ENCODE assay signal across 20 cellular contexts in genomic region chr1:157775101-157775870, GRCh38. TPM values are rescaled to one million over a fixed set of nuclear protein-coding genes. Genes with fewer than 3 reads are reported as not detected.
"Had no signal": no experiment of that assay in that cellular context is flagged by ENCODE, and none has a peak within 500 bp of the region (broad histone marks: within the 10 kb centered on the region; RNA-seq: fewer than 3 reads in every experiment).

No MANE protein-coding gene starts in this region.

- H3K27ac Mint-ChIP-seq: activated CD4-positive, alpha-beta T cell treated with anti-CD3 and anti-CD28 coated beads, Interleukin-2, amount 10 ng/mL, durations not matched to agents 24 days and 14 days; activated CD8-positive, alpha-beta T cell treated with anti-CD3 and anti-CD28 coated beads, Interleukin-2, amount 10 ng/mL, durations not matched to agents 7 days and 5 days; activated naive CD4-positive, alpha-beta T cell treated with anti-CD3 and anti-CD28 coated beads, Interleukin-2, amount 10 ng/mL, durations not matched to agents 7 days and 5 days; activated naive CD8-positive, alpha-beta T cell treated with anti-CD3 and anti-CD28 coated beads, Interleukin-2, amount 50 U/mL, for 24 hours; activated T-cell treated with anti-CD3 and anti-CD28 coated beads, Interleukin-2, amount 50 U/mL, for 24 hours; brain; natural killer cell treated with Interleukin-12 subunit alpha and Interleukin-12 subunit beta and Interleukin-15 and Interleukin-18, amount 100 ng/mL, for 72 hours; stimulated activated effector memory CD8-positive, alpha-beta T cell treated with anti-CD3 and anti-CD28 coated beads, Interleukin-12 subunit alpha, Interleukin-12 subunit beta, amount 100 ng/mL, for 72 hours had no signal

- H3K4me1 Mint-ChIP-seq: activated CD4-positive, alpha-beta T cell treated with anti-CD3 and anti-CD28 coated beads, Interleukin-2, amount 10 ng/mL, durations not matched to agents 24 days and 14 days; activated naive CD4-positive, alpha-beta T cell treated with anti-CD3 and anti-CD28 coated beads, Interleukin-2, amount 10 ng/mL, durations not matched to agents 7 days and 5 days had no signal

- H3K27ac ChIP-seq: dorsolateral prefrontal cortex, neutrophil, parathyroid adenoma, right lobe of liver had no signal

- H3K9me3 ChIP-seq: neutrophil, right lobe of liver had no signal

- H3K4me3 Mint-ChIP-seq: activated CD4-positive, alpha-beta T cell treated with anti-CD3 and anti-CD28 coated beads, Interleukin-2, amount 10 ng/mL, durations not matched to agents 24 days and 14 days; activated CD8-positive, alpha-beta T cell treated with anti-CD3 and anti-CD28 coated beads, Interleukin-2, amount 10 ng/mL, durations not matched to agents 7 days and 5 days; activated naive CD4-positive, alpha-beta T cell treated with anti-CD3 and anti-CD28 coated beads, Interleukin-2, amount 10 ng/mL, durations not matched to agents 7 days and 5 days; activated naive CD8-positive, alpha-beta T cell treated with anti-CD3 and anti-CD28 coated beads, Interleukin-2, amount 50 U/mL, for 24 hours; activated T-cell treated with anti-CD3 and anti-CD28 coated beads, Interleukin-2, amount 50 U/mL, for 24 hours; brain; natural killer cell treated with Interleukin-12 subunit alpha and Interleukin-12 subunit beta and Interleukin-15 and Interleukin-18, amount 100 ng/mL, for 72 hours; stimulated activated effector memory CD8-positive, alpha-beta T cell treated with anti-CD3 and anti-CD28 coated beads, Interleukin-12 subunit alpha, Interleukin-12 subunit beta, amount 100 ng/mL, for 72 hours had no signal

- H3K36me3 ChIP-seq: neutrophil, right lobe of liver had no signal

- H3K4me1 ChIP-seq: parathyroid adenoma, right lobe of liver had no signal

- H3K4me3 ChIP-seq: dorsolateral prefrontal cortex, right lobe of liver had no signal

- H3K27me3 Mint-ChIP-seq: activated naive CD4-positive, alpha-beta T cell treated with anti-CD3 and anti-CD28 coated beads, Interleukin-2, amount 10 ng/mL, durations not matched to agents 7 days and 5 days; natural killer cell treated with Interleukin-12 subunit alpha and Interleukin-12 subunit beta and Interleukin-15 and Interleukin-18, amount 100 ng/mL, for 72 hours had no signal

- H3K36me3 Mint-ChIP-seq: activated naive CD4-positive, alpha-beta T cell treated with anti-CD3 and anti-CD28 coated beads, Interleukin-2, amount 10 ng/mL, durations not matched to agents 7 days and 5 days; brain; natural killer cell treated with Interleukin-12 subunit alpha and Interleukin-12 subunit beta and Interleukin-15 and Interleukin-18, amount 100 ng/mL, for 72 hours; stimulated activated effector memory CD8-positive, alpha-beta T cell treated with anti-CD3 and anti-CD28 coated beads, Interleukin-12 subunit alpha, Interleukin-12 subunit beta, amount 100 ng/mL, for 72 hours had no signal

- H3K9me3 Mint-ChIP-seq: activated CD4-positive, alpha-beta T cell treated with anti-CD3 and anti-CD28 coated beads, Interleukin-2, amount 10 ng/mL, durations not matched to agents 24 days and 14 days; activated naive CD4-positive, alpha-beta T cell treated with anti-CD3 and anti-CD28 coated beads, Interleukin-2, amount 10 ng/mL, durations not matched to agents 7 days and 5 days; activated naive CD8-positive, alpha-beta T cell treated with anti-CD3 and anti-CD28 coated beads, Interleukin-2, amount 50 U/mL, for 24 hours; activated T-cell treated with anti-CD3 and anti-CD28 coated beads, Interleukin-2, amount 50 U/mL, for 24 hours; natural killer cell treated with Interleukin-12 subunit alpha and Interleukin-12 subunit beta and Interleukin-15 and Interleukin-18, amount 100 ng/mL, for 72 hours; stimulated activated effector memory CD8-positive, alpha-beta T cell treated with anti-CD3 and anti-CD28 coated beads, Interleukin-12 subunit alpha, Interleukin-12 subunit beta, amount 100 ng/mL, for 72 hours had no signal

- DNase-seq: activated CD4-positive, alpha-beta T cell treated with anti-CD3 and anti-CD28 coated beads, Interleukin-2, amount 10 ng/mL, durations not matched to agents 24 days and 14 days; activated CD4-positive, CD25-positive, alpha-beta regulatory T cell; activated CD8-positive, alpha-beta T cell treated with anti-CD3 and anti-CD28 coated beads, Interleukin-2, amount 10 ng/mL, durations not matched to agents 7 days and 5 days; activated naive CD4-positive, alpha-beta T cell treated with anti-CD3 and anti-CD28 coated beads, Interleukin-2, amount 10 ng/mL, durations not matched to agents 7 days and 5 days; activated naive CD8-positive, alpha-beta T cell treated with anti-CD3 and anti-CD28 coated beads, Interleukin-2, amount 50 U/mL, for 24 hours; activated T-cell treated with anti-CD3 and anti-CD28 coated beads, Interleukin-2, amount 50 U/mL, for 24 hours; anterior cingulate cortex; caudate nucleus; dorsolateral prefrontal cortex; foreskin fibroblast; mesendoderm; right lobe of liver; stimulated activated CD4-positive, alpha-beta T cell treated with anti-CD3 and anti-CD28 coated beads, Interleukin-4, amount 100 ng/mL, for 24 hours had no signal

- H3K79me2 ChIP-seq: parathyroid adenoma had no signal

- H3K27me3 ChIP-seq: right lobe of liver had no signal

- ATAC-seq: activated CD8-positive, alpha-beta T cell treated with anti-CD3 and anti-CD28 coated beads, Interleukin-2, amount 10 ng/mL, durations not matched to agents 7 days and 5 days; activated naive CD8-positive, alpha-beta T cell treated with anti-CD3 and anti-CD28 coated beads, Interleukin-2, amount 50 U/mL, for 24 hours; natural killer cell treated with Interleukin-12 subunit alpha and Interleukin-12 subunit beta and Interleukin-15 and Interleukin-18, amount 100 ng/mL, for 72 hours; right lobe of liver; stimulated activated effector memory CD8-positive, alpha-beta T cell treated with anti-CD3 and anti-CD28 coated beads, Interleukin-12 subunit alpha, Interleukin-12 subunit beta, amount 100 ng/mL, for 72 hours had no signal

RNA-seq across cellular contexts. Expression of gene FCRL2, which starts 1.6 kb away (rescaled TPM):
- total RNA-seq: activated CD4-positive, alpha-beta T cell treated with anti-CD3 and anti-CD28 coated beads, Interleukin-2, amount 10 ng/mL, durations not matched to agents 24 days and 14 days; activated CD8-positive, alpha-beta T cell treated with anti-CD3 and anti-CD28 coated beads, Interleukin-2, amount 10 ng/mL, durations not matched to agents 7 days and 5 days; glomerular endothelial cell; lower leg skin; natural killer cell treated with Interleukin-12 subunit alpha and Interleukin-12 subunit beta and Interleukin-15 and Interleukin-18, amount 100 ng/mL, for 72 hours had no signal

RNA-seq across cellular contexts. Expression of gene FCRL1, which starts 44.6 kb away (rescaled TPM):
- total RNA-seq: activated CD4-positive, alpha-beta T cell treated with anti-CD3 and anti-CD28 coated beads, Interleukin-2, amount 10 ng/mL, durations not matched to agents 24 days and 14 days; activated CD8-positive, alpha-beta T cell treated with anti-CD3 and anti-CD28 coated beads, Interleukin-2, amount 10 ng/mL, durations not matched to agents 7 days and 5 days; glomerular endothelial cell; lower leg skin; natural killer cell treated with Interleukin-12 subunit alpha and Interleukin-12 subunit beta and Interleukin-15 and Interleukin-18, amount 100 ng/mL, for 72 hours had no signal
